ENCODE assay signal across 8 cellular contexts in genomic region chrX:130120746-130121504, GRCh38. TPM values are rescaled to one million over a fixed set of nuclear protein-coding genes. Genes with fewer than 3 reads are reported as not detected.
DNase-seq lines count a peak whose midpoint lies in the region; ATAC-seq, FAIRE-seq and TF ChIP-seq lines count a peak whose summit lies in the region.

No MANE protein-coding gene starts in this region.

- H3K27me3 ChIP-seq in AG04450 (ENCODE audit: control insufficient read depth, insufficient read depth, low read length) (no peaks in the 10 kb centered on the region), pancreas (no peaks in the 10 kb centered on the region), tibial nerve (no peaks in the 10 kb centered on the region)

- TF ChIP-seq POLR2A in tibial nerve (IDR thresholded peaks at IDR 0.05) = peak in 1 of 2 donors; percentile 19

- 4 to 36% methylated on average over 54 to 58 of the region's 58 CpGs for WGBS in pancreas, 2 donors
- 3 to 48% methylated on average over 26 to 52 of the region's 58 CpGs for WGBS in tibial nerve, 2 donors

- no peak for FAIRE-seq in pancreas (lab: Jason Lieb, UNC)

- no peaks in the 10 kb centered on the region for H3K9me3 Mint-ChIP-seq in activated naive CD4-positive, alpha-beta T cell treated with anti-CD3 and anti-CD28 coated beads, Interleukin-2, amount 10 ng/mL, durations not matched to agents 7 days and 5 days

- peaks cover 18% of the 10 kb centered on the region for H3K4me1 Mint-ChIP-seq in activated naive CD4-positive, alpha-beta T cell treated with anti-CD3 and anti-CD28 coated beads, Interleukin-2, amount 10 ng/mL, durations not matched to agents 7 days and 5 days

- no peaks in the 10 kb centered on the region for H3K4me1 ChIP-seq in pancreas
- peaks cover 0 to 15% (median 2%) of the 10 kb centered on the region in 4 donors for H3K4me1 ChIP-seq in tibial nerve

- H3K4me3 ChIP-seq in AG04450 (ENCODE audit: low read depth, low read length) = peak overlapping the region; percentile 45
- peak overlapping the region in 2 of 4 donors; percentile 27 to 39 for H3K4me3 ChIP-seq in pancreas
- H3K4me3 ChIP-seq in tibial nerve = peak overlapping the region; percentile 7 to 50 (median 30)

- no peak for DNase-seq in AG04450 (ENCODE audit: low read depth, low spot score)
- DNase-seq in RWPE1 (ENCODE audit: low spot score) = peak; percentile 70
- DNase-seq in activated naive CD4-positive, alpha-beta T cell treated with anti-CD3 and anti-CD28 coated beads, Interleukin-2, amount 10 ng/mL, durations not matched to agents 7 days and 5 days = peak; percentile 69
- peak; percentile 41 to 84 (median 66) for DNase-seq in head of caudate nucleus
- DNase-seq in pancreas = peak; percentile 40 to 83 (median 62)
- DNase-seq in tibial nerve (ENCODE audit: low spot score in 2 of 2) = peak; percentile 52 to 64

- H3K4me3 Mint-ChIP-seq in activated naive CD4-positive, alpha-beta T cell treated with anti-CD3 and anti-CD28 coated beads, Interleukin-2, amount 10 ng/mL, durations not matched to agents 7 days and 5 days = peak overlapping the region; percentile 53

- H3K36me3 ChIP-seq in pancreas = no peaks in the 10 kb centered on the region
- no peaks in the 10 kb centered on the region for H3K36me3 ChIP-seq in tibial nerve

- peak in 1 of 2 donors; percentile 36 for TF ChIP-seq EP300 in tibial nerve (IDR thresholded peaks at IDR 0.05)

- TF ChIP-seq CTCF in AG04450 (IDR thresholded peaks at IDR 0.05; ENCODE audit: low read depth, low read length) = peak; percentile 53
- peak; percentile 71 for TF ChIP-seq CTCF in RWPE1 (conservative IDR thresholded peaks at IDR 0.05; ENCODE audit: low read depth)
- TF ChIP-seq CTCF in pancreas (IDR thresholded peaks at IDR 0.05) = peak; percentile 18 to 34 (median 20)
- TF ChIP-seq CTCF in tibial nerve (IDR thresholded peaks at IDR 0.05) = peak; percentile 58 to 90 (median 72)

- intact Hi-C loops in head of caudate nucleus (cut with DNase I) = no loop called here
- intact Hi-C loops in pancreas (cut with DNase I) = no loop called here

- peaks cover 11% of the 10 kb centered on the region for H3K36me3 Mint-ChIP-seq in activated naive CD4-positive, alpha-beta T cell treated with anti-CD3 and anti-CD28 coated beads, Interleukin-2, amount 10 ng/mL, durations not matched to agents 7 days and 5 days

- ATAC-seq in GM19023 (IDR thresholded peaks at IDR 0.05; ENCODE audit: unreplicated experiment) (peak; percentile 76), HG03196 (IDR thresholded peaks at IDR 0.05; ENCODE audit: unreplicated experiment) (peak; percentile 69), pancreas (peak; percentile 64 to 86 (median 82))

- CTCF ChIA-PET in AG04450 (lab: Charles Lee) (interaction anchor here (0.5 to 2.5 kb wide), 10 partner anchors 9 to 71 kb away, joined by 3 to 18 read pairs (median 3); no protein-coding TSS in a partner anchor), RWPE1 (lab: Yijun Ruan, JAX) (interaction anchor here (0.7 to 1.3 kb wide), 3 partner anchors 9 to 26 kb away, joined by 3 to 5 read pairs (median 3); no protein-coding TSS in a partner anchor)
- CTCF ChIA-PET in activated naive CD4-positive, alpha-beta T cell treated with anti-CD3 and anti-CD28 coated beads, Interleukin-2, amount 10 ng/mL, durations not matched to agents 7 days and 5 days (lab: Charles Lee) = interaction anchor here (0.7 to 5.3 kb wide), 7 partner anchors 11 to 55 kb away, joined by 3 to 68 read pairs (median 4); no protein-coding TSS in a partner anchor

- H3K9me3 ChIP-seq in AG04450 (ENCODE audit: control insufficient read depth, insufficient read depth, low read length) = no peaks in the 10 kb centered on the region
- H3K9me3 ChIP-seq in pancreas = no peaks in the 10 kb centered on the region
- H3K9me3 ChIP-seq in tibial nerve = no peaks in the 10 kb centered on the region

- peak overlapping the region; percentile 21 for H3K27ac ChIP-seq in AG04450 (ENCODE audit: low read depth, low read length)
- peak overlapping the region; percentile 86 for H3K27ac ChIP-seq in RWPE1
- no peak overlapping the region for H3K27ac ChIP-seq in pancreas
- H3K27ac ChIP-seq in tibial nerve = peak overlapping the region; percentile 63 to 85 (median 64)

- H3K27ac Mint-ChIP-seq in activated naive CD4-positive, alpha-beta T cell treated with anti-CD3 and anti-CD28 coated beads, Interleukin-2, amount 10 ng/mL, durations not matched to agents 7 days and 5 days = no peak overlapping the region

- H3K27me3 Mint-ChIP-seq in activated naive CD4-positive, alpha-beta T cell treated with anti-CD3 and anti-CD28 coated beads, Interleukin-2, amount 10 ng/mL, durations not matched to agents 7 days and 5 days = no peaks in the 10 kb centered on the region

- POLR2A ChIA-PET in AG04450 (lab: Yijun Ruan, JAX) (interaction anchor here (0.7 to 1.4 kb wide), 5 partner anchors 12 to 45 kb away, joined by 3 to 7 read pairs (median 3); partner anchors contain the start of gene AIFM1), RWPE1 (lab: Yijun Ruan, JAX; ENCODE audit: low non-redundant PET) (interaction anchor here (0.7 kb wide), 2 partner anchors 44 to 50 kb away, joined by 3 to 14 read pairs; no protein-coding TSS in a partner anchor)

RNA-seq across cellular contexts. Expression of gene ELF4, which starts 10.6 kb away (rescaled TPM):
- polyA plus RNA-seq in AG04450 (2011; rRNA removed) (17.7 and 18.3 TPM in 2 replicates), pancreas (1 to 10 TPM; 1.1 to 2.0 TPM)
- 23.8 and 31.3 TPM in 2 replicates for polyA minus RNA-seq in AG04450 (2011; rRNA and poly(A)+ RNA removed)
- total RNA-seq in pancreas (1 to 10 TPM; 1.4 to 4.6 (median 2.0) TPM), tibial nerve (10 to 100 TPM in 2 of 4 donors, 1 to 10 TPM in 2; 8.2 to 11.7 (median 10.2) TPM)

RNA-seq across cellular contexts. Expression of gene AIFM1, which starts 44.7 kb away (rescaled TPM):
- polyA plus RNA-seq in AG04450 (2011; rRNA removed) (31.1 and 39.3 TPM in 2 replicates), pancreas (10 to 100 TPM; 12.5 to 19.6 TPM)
- 20.4 and 20.9 TPM in 2 replicates for polyA minus RNA-seq in AG04450 (2011; rRNA and poly(A)+ RNA removed)
- total RNA-seq in pancreas (10 to 100 TPM; 12.1 to 19.7 (median 15.3) TPM), tibial nerve (10 to 100 TPM; 12.0 to 18.4 (median 16.7) TPM)

RNA-seq across cellular contexts. Expression of gene RAB33A, which starts 50.8 kb away (rescaled TPM):
- polyA plus RNA-seq in AG04450 (2011; rRNA removed) = 3.6 TPM in 2 replicates
- 2.4 and 3.2 TPM in 2 replicates for polyA minus RNA-seq in AG04450 (2011; rRNA and poly(A)+ RNA removed)
- under 1 TPM in 1 of 6 donors, not detected in 5; 0.17 TPM for total RNA-seq in pancreas
- under 1 TPM; 0.23 to 0.38 TPM for polyA plus RNA-seq in pancreas
- 1 to 10 TPM in 1 of 4 donors, not detected in 3; 2.1 TPM for total RNA-seq in tibial nerve

Comparison
In these comparisons a context has a peak if more than half of its experiments do, and no peak if none do; other contexts are left out.
1. H3K27ac ChIP-seq: peak in AG04450 (single experiment), RWPE1 (single experiment) and tibial nerve (4 of 4); none in pancreas (0 of 4).
2. CTCF ChIP-seq: peak in every context shown above with its lines; median percentile 72 in tibial nerve; 71 in RWPE1; 53 in AG04450; 20 in pancreas.
3. Peak in every context shown above with its lines, with median percentiles within 50 percentile points of each other: ATAC-seq.